14 cellular contexts compared by ENCODE assay signal in the genomic region with DNA sequence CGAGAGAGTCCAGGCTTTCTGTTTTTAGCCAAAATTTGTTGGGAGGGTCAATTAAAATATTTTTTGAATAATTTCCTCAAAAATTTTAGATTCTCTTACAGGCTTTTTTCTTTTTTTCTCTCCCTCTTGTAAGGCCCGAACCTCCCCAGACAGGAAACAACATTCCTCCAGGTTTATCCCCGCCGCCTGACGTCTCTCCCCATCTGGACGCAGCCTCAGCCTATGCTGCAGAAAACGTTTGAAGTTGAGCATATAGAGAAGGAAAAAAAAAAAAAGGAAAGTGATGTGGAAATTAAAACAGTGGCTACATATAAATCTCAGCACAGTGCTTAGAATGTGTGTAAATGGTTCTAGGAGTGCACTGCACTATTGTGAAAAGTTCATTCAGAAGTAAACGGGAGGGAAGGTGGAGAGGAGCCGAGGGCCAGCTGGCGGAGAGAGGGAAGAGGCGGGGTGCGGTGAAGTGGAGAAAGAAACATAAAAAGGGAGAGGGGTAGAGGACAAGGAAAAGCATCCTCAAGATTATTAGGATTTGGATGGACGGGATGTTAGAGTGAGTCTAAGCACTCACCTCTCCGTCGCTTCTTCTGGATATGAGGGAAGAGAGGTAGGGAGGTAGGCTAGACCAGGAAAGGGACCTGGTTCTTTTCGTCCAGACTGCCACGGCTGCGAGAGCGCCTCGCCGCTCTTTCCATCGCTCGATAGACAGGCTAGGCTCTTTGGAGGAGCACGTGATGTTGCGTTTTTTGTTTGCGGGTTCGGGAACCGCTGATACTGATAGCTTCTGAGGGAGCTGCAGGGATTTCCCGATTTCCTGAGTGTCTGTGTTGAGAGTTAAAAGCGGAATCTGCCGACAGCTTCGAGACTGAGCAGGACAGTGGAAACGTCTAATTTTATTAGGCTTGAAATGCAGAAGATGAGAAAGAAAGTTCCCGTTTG.
DNase-seq lines count a peak whose midpoint lies in the region; ATAC-seq and TF ChIP-seq lines count a peak whose summit lies in the region.
"Had no signal": no experiment of that assay in that cellular context is flagged by ENCODE, and none has a peak within 500 bp of the region (broad histone marks: within the 10 kb centered on the region; RNA-seq: fewer than 3 reads in every experiment).

No MANE protein-coding gene starts in this region.

- peaks cover 71% of the 10 kb centered on the region for H3K27me3 Mint-ChIP-seq in activated CD8-positive, alpha-beta memory T cell treated with anti-CD3 and anti-CD28 coated beads, Interleukin-2, amount 10 ng/mL, durations not matched to agents 7 days and 5 days

- H3K4me1 ChIP-seq in PC-9 (replicated peaks; ENCODE audit: insufficient read depth) (no peaks in the 10 kb centered on the region), hepatocyte (ENCODE audit: insufficient read depth) (peaks cover 6% of the 10 kb centered on the region), smooth muscle cell (ENCODE audit: low read depth) (no peaks in the 10 kb centered on the region)

- no peaks in the 10 kb centered on the region for H3K9me2 ChIP-seq in PC-9 (ENCODE audit: insufficient read depth)
- no peaks in the 10 kb centered on the region for H3K9me2 ChIP-seq in hepatocyte (replicated peaks; ENCODE audit: insufficient read depth)

- H3F3A ChIP-seq in PC-9 (ENCODE audit: insufficient read depth, low read depth) = no peaks in the 10 kb centered on the region
- H3F3A ChIP-seq in smooth muscle cell (ENCODE audit: low read depth) = no peaks in the 10 kb centered on the region

- 3% methylated on average over 34 of the region's 34 CpGs for WGBS in hepatocyte (ENCODE audit: low lambda C conversion rate, missing lambda C conversion rate)
- WGBS in smooth muscle cell (ENCODE audit: low lambda C conversion rate) = 4% methylated on average over 34 of the region's 34 CpGs

- H3K27me3 ChIP-seq in PC-9 (ENCODE audit: insufficient read depth, low read depth) (peaks cover 24% of the 10 kb centered on the region), hepatocyte (peaks cover 80% of the 10 kb centered on the region), smooth muscle cell (ENCODE audit: low read depth) (peaks cover 78% of the 10 kb centered on the region)

- H3K79me2 ChIP-seq in PC-9 (ENCODE audit: low read depth) (no peaks in the 10 kb centered on the region), hepatocyte (no peaks in the 10 kb centered on the region), smooth muscle cell (ENCODE audit: low read depth) (no peaks in the 10 kb centered on the region)

- POLR2A ChIA-PET in PC-9 (lab: Charles Lee; ENCODE audit: unreplicated experiment) = no interaction called here

- CTCF ChIA-PET in activated CD8-positive, alpha-beta memory T cell treated with anti-CD3 and anti-CD28 coated beads, Interleukin-2, amount 10 ng/mL, durations not matched to agents 7 days and 5 days (lab: Charles Lee) = interaction anchor here (1.0 to 3.1 kb wide), 3 partner anchors 12 to 192 kb away, joined by 3 to 8 read pairs (median 5); no protein-coding TSS in a partner anchor
- CTCF ChIA-PET in PC-9 (lab: Charles Lee) = interaction anchor here (0.7 kb wide), 1 partner anchor 69 kb away, joined by 3 read pairs; no protein-coding TSS in a partner anchor

- DNase-seq in activated CD8-positive, alpha-beta memory T cell treated with anti-CD3 and anti-CD28 coated beads, Interleukin-2, amount 10 ng/mL, durations not matched to agents 7 days and 5 days = no peak
- no peak for DNase-seq in activated CD8-positive, alpha-beta memory T cell treated with anti-CD3 and anti-CD28 coated beads for 24 hours
- DNase-seq in PC-9 = no peak
- no peak for DNase-seq in hepatocyte (ENCODE audit: low spot score)
- no peak for DNase-seq in smooth muscle cell (lab: John Stamatoyannopoulos, UW; ENCODE audit: unreplicated experiment)
- DNase-seq in GM13976 (ENCODE audit: low spot score) = no peak
- no peak for DNase-seq in NCI-H510A (lab: John Stamatoyannopoulos, UW)
- DNase-seq: hippocampal formation; stimulated activated CD4-positive, alpha-beta T cell treated with anti-CD3 and anti-CD28 coated beads, Interleukin-1b, Interleukin-23, amount 100 ng/mL, for 48 hours; substantia nigra had no signal

- H3K4me3 Mint-ChIP-seq in activated CD8-positive, alpha-beta memory T cell treated with anti-CD3 and anti-CD28 coated beads, Interleukin-2, amount 10 ng/mL, durations not matched to agents 7 days and 5 days = peak overlapping the region; percentile 0
- H3K4me3 Mint-ChIP-seq: activated T-helper 17 cell treated with anti-CD3 and anti-CD28 coated beads, Interleukin-2, amount 50 U/mL, for 72 hours; natural killer cell treated with Interleukin-12 subunit alpha and Interleukin-12 subunit beta and Interleukin-15 and Interleukin-18, amount 100 ng/mL, for 72 hours had no signal

- H4K20me1 ChIP-seq in PC-9 (ENCODE audit: insufficient read depth) (no peaks in the 10 kb centered on the region), hepatocyte (ENCODE audit: insufficient read depth, poor library complexity, severe bottlenecking) (no peaks in the 10 kb centered on the region), smooth muscle cell (ENCODE audit: low read depth) (no peaks in the 10 kb centered on the region)

- no peaks in the 10 kb centered on the region for H3K9me3 Mint-ChIP-seq in activated CD8-positive, alpha-beta memory T cell treated with anti-CD3 and anti-CD28 coated beads, Interleukin-2, amount 10 ng/mL, durations not matched to agents 7 days and 5 days (ENCODE audit: low read depth)
- H3K9me3 Mint-ChIP-seq: activated T-helper 17 cell treated with anti-CD3 and anti-CD28 coated beads, Interleukin-2, amount 50 U/mL, for 72 hours had no signal

- no TSS peak for BruUV-seq in PC-9 (replicated peaks; lab: Mats Ljungman, UMichigan)

- no peak overlapping the region for H3K9ac ChIP-seq in smooth muscle cell (ENCODE audit: low read depth)

- H3K4me1 Mint-ChIP-seq in activated CD8-positive, alpha-beta memory T cell treated with anti-CD3 and anti-CD28 coated beads, Interleukin-2, amount 10 ng/mL, durations not matched to agents 7 days and 5 days = peaks cover 5% of the 10 kb centered on the region

- H3K4me3 ChIP-seq in PC-9 (no peak overlapping the region), hepatocyte (no peak overlapping the region), smooth muscle cell (peak overlapping the region; percentile 30)
- H3K4me3 ChIP-seq: coronary artery had no signal

- no peak for TF ChIP-seq CTCF in PC-9 (conservative IDR thresholded peaks at IDR 0.05)
- TF ChIP-seq CTCF in hepatocyte (IDR thresholded peaks at IDR 0.05; ENCODE audit: poor library complexity) = no peak
- TF ChIP-seq CTCF in smooth muscle cell (IDR thresholded peaks at IDR 0.05; ENCODE audit: borderline replicate concordance, insufficient read depth, poor library complexity, severe bottlenecking) = no peak
- no peak for TF ChIP-seq CTCF in GM13976 (IDR thresholded peaks at IDR 0.05; ENCODE audit: borderline replicate concordance, control extremely low read depth, extremely low read depth, insufficient read depth, missing control alignments)

- intact Hi-C loops in PC-9 (cut with micrococcal nuclease; ENCODE audit: unreplicated experiment) = no loop called here

- no peak overlapping the region for H3K27ac ChIP-seq in PC-9
- H3K27ac ChIP-seq in hepatocyte = no peak overlapping the region
- H3K27ac ChIP-seq in smooth muscle cell (ENCODE audit: low read depth) = no peak overlapping the region
- H3K27ac ChIP-seq: coronary artery had no signal

- ATAC-seq in activated CD8-positive, alpha-beta memory T cell treated with anti-CD3 and anti-CD28 coated beads, Interleukin-2, amount 10 ng/mL, durations not matched to agents 7 days and 5 days = no peak
- ATAC-seq in HG03521 (IDR thresholded peaks at IDR 0.05; ENCODE audit: unreplicated experiment) = no peak
- ATAC-seq: activated T-helper 17 cell treated with anti-CD3 and anti-CD28 coated beads, Interleukin-2, amount 50 U/mL, for 72 hours; natural killer cell treated with Interleukin-12 subunit alpha and Interleukin-12 subunit beta and Interleukin-15 and Interleukin-18, amount 100 ng/mL, for 72 hours had no signal

- H3K4me2 ChIP-seq in PC-9 (peak overlapping the region; percentile 13; the same call in 1 of the 2 replicates), hepatocyte (peak overlapping the region; percentile 76), smooth muscle cell (peak overlapping the region; percentile 79)

- no peaks in the 10 kb centered on the region for H3K36me3 Mint-ChIP-seq in activated CD8-positive, alpha-beta memory T cell treated with anti-CD3 and anti-CD28 coated beads, Interleukin-2, amount 10 ng/mL, durations not matched to agents 7 days and 5 days
- H3K36me3 Mint-ChIP-seq: natural killer cell treated with Interleukin-12 subunit alpha and Interleukin-12 subunit beta and Interleukin-15 and Interleukin-18, amount 100 ng/mL, for 72 hours had no signal

- H3K36me3 ChIP-seq in PC-9 (ENCODE audit: low read depth) (no peaks in the 10 kb centered on the region), hepatocyte (replicated peaks; ENCODE audit: insufficient read depth, low read depth) (no peaks in the 10 kb centered on the region), smooth muscle cell (ENCODE audit: low read depth) (no peaks in the 10 kb centered on the region)

- no peak overlapping the region for H3K27ac Mint-ChIP-seq in activated CD8-positive, alpha-beta memory T cell treated with anti-CD3 and anti-CD28 coated beads, Interleukin-2, amount 10 ng/mL, durations not matched to agents 7 days and 5 days
- H3K27ac Mint-ChIP-seq: activated T-helper 17 cell treated with anti-CD3 and anti-CD28 coated beads, Interleukin-2, amount 50 U/mL, for 72 hours; natural killer cell treated with Interleukin-12 subunit alpha and Interleukin-12 subunit beta and Interleukin-15 and Interleukin-18, amount 100 ng/mL, for 72 hours had no signal

- H2AFZ ChIP-seq in PC-9 = no peak overlapping the region
- peak overlapping the region; percentile 52 for H2AFZ ChIP-seq in hepatocyte
- H2AFZ ChIP-seq in smooth muscle cell (ENCODE audit: low read depth) = peak overlapping the region; percentile 3

- in situ Hi-C loops in GM13976 (cut with MboI; ENCODE audit: low sequenced_read_pairs, unreplicated experiment) = no loop called here

- H3K9me3 ChIP-seq in PC-9 (ENCODE audit: insufficient read depth, low read depth) (no peaks in the 10 kb centered on the region), hepatocyte (ENCODE audit: low read depth) (no peaks in the 10 kb centered on the region), smooth muscle cell (replicated peaks; ENCODE audit: low read depth) (no peaks in the 10 kb centered on the region)

Comparison
In these comparisons a context has a peak if more than half of its experiments do, and no peak if none do; other contexts are left out.
1. H3K4me2 ChIP-seq: peak in every context shown above with its lines; median percentile 79 in smooth muscle cell; 76 in hepatocyte; 13 in PC-9.